ENCODE assay signal across 16 cellular contexts in the genomic region with DNA sequence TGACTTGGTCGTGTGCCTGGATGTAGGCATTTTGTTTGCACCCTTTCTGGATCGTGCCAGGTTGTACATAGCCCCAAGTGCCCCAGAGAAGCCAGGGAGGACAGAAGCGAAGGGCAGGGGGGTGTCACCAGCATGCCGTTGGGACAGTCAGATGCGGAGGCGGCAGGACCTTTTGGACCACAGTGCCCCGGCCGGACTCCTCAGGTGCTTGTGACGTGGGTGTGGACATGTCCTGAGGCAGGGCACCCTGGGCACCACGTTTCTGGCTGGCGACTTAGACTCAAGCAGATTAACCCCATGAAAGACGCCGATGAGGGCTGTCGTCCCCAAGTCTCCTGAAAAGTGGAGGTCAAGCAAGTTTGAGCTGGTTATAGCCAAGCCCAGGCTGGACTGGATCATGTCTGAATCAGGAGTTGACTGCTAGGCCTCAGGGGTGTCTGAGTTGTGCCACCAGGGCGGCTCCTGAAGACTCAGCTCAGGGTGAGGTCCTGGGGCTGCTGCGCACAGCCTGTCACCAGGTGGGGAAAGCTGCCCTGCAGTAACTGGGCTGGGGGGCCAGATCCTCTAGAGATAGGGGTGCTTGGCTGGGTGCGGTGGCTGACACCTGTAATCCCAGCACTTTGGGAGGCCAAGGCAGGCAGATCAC. TPM values are rescaled to one million over a fixed set of nuclear protein-coding genes. Genes with fewer than 3 reads are reported as not detected.
A peak's percentile ranks its signal among the peaks of the same experiment; 100 is the strongest.
DNase-seq lines count a peak whose midpoint lies in the region; ATAC-seq, FAIRE-seq and TF ChIP-seq lines count a peak whose summit lies in the region.
"Had no signal": no experiment of that assay in that cellular context is flagged by ENCODE, and none has a peak within 500 bp of the region (broad histone marks: within the 10 kb centered on the region; RNA-seq: fewer than 3 reads in every experiment).

No MANE protein-coding gene starts in this region.

- TF ChIP-seq POLR2A in HCT116 (IDR thresholded peaks at IDR 0.05; ENCODE audit: borderline replicate concordance, extremely low read depth, insufficient read depth, insufficient read length) (no peak), Peyer's patch (IDR thresholded peaks at IDR 0.05) (no peak)

- no peaks in the 10 kb centered on the region for H3K9me3 ChIP-seq in HCT116 (ENCODE audit: control insufficient read depth in 1 of 2, insufficient read depth in 1 of 2, low read depth in 1 of 2, low read length in 2 of 2)
- no peaks in the 10 kb centered on the region for H3K9me3 ChIP-seq in endodermal cell (ENCODE audit: control insufficient read depth, low read length)
- H3K9me3 ChIP-seq in naive thymus-derived CD4-positive, alpha-beta T cell (ENCODE audit: control insufficient read depth in 2 of 3, low read length in 3 of 3) = no peaks in the 10 kb centered on the region
- no peaks in the 10 kb centered on the region for H3K9me3 ChIP-seq in Peyer's patch
- H3K9me3 ChIP-seq: BE2C, sigmoid colon, uterus had no signal

- H3K9me2 ChIP-seq in HCT116 (ENCODE audit: insufficient read depth) = no peaks in the 10 kb centered on the region

- no peak overlapping the region for H2AFZ ChIP-seq in HCT116 (ENCODE audit: low read depth, low read length, poor library complexity, severe bottlenecking)

- DNase-seq in HCT116 (ENCODE audit: low read depth, low spot score) (no peak), endodermal cell (no peak), kidney tubule cell (ENCODE audit: low spot score) (no peak), NCI-H1417 treated with DMSO at 0.1 percent for 48 hours (lab: John Stamatoyannopoulos, UW) (no peak), urothelium cell line (ENCODE audit: low spot score) (no peak), Peyer's patch (no peak)
- no peak for DNase-seq in naive thymus-derived CD4-positive, alpha-beta T cell
- DNase-seq: activated CD4-positive, CD25-positive, alpha-beta regulatory T cell; activated T-cell treated with anti-CD3 and anti-CD28 coated beads, Interleukin-2, amount 50 U/mL, for 4 hours; BE2C; effector CD4-positive, alpha-beta T cell; NCI-H2081 treated with DMSO at 0.1 percent for 48 hours; NCI-H774; sigmoid colon; uterus had no signal

- H3K4me3 ChIP-seq in HCT116 (replicated peaks in 1 of 2; ENCODE audit: low read depth in 1 of 2, low read length in 2 of 2) (no peak overlapping the region), endodermal cell (ENCODE audit: low read length) (no peak overlapping the region), Peyer's patch (no peak overlapping the region)
- no peak overlapping the region for H3K4me3 ChIP-seq in naive thymus-derived CD4-positive, alpha-beta T cell (ENCODE audit: low read length)
- H3K4me3 ChIP-seq: sigmoid colon, uterus had no signal

- no peaks in the 10 kb centered on the region for H3K27me3 ChIP-seq in HCT116 (ENCODE audit: insufficient read depth, low read length)
- no peaks in the 10 kb centered on the region for H3K27me3 ChIP-seq in endodermal cell (ENCODE audit: control insufficient read depth, insufficient read depth, low read length, poor library complexity, severe bottlenecking)
- H3K27me3 ChIP-seq in naive thymus-derived CD4-positive, alpha-beta T cell (ENCODE audit: control insufficient read depth in 2 of 2, insufficient read depth in 2 of 2, low read length in 2 of 2) = no peaks in the 10 kb centered on the region
- no peaks in the 10 kb centered on the region for H3K27me3 ChIP-seq in Peyer's patch
- H3K27me3 ChIP-seq: BE2C, sigmoid colon, uterus had no signal

- no peaks in the 10 kb centered on the region for H4K20me1 ChIP-seq in HCT116 (ENCODE audit: insufficient read depth)

- H3K27me3 Mint-ChIP-seq in endodermal cell (ENCODE audit: insufficient read depth) = no peaks in the 10 kb centered on the region
- no peaks in the 10 kb centered on the region for H3K27me3 Mint-ChIP-seq in naive thymus-derived CD4-positive, alpha-beta T cell

- H3K9ac ChIP-seq in HCT116 (ENCODE audit: low read length) (no peak overlapping the region), endodermal cell (ENCODE audit: extremely low read depth, low read length, poor library complexity, severe bottlenecking) (no peak overlapping the region)

- no peak for TF ChIP-seq RAD21 in HCT116 (IDR thresholded peaks at IDR 0.05; ENCODE audit: low read depth)

- peaks cover 5% of the 10 kb centered on the region for H3K4me1 Mint-ChIP-seq in endodermal cell
- H3K4me1 Mint-ChIP-seq in naive thymus-derived CD4-positive, alpha-beta T cell = peaks cover 0 to 13% (median 9%) of the 10 kb centered on the region in 7 donors

- intact Hi-C loops in HCT116 (cut with micrococcal nuclease) = no loop called here
- intact Hi-C loops in naive thymus-derived CD4-positive, alpha-beta T cell (cut with micrococcal nuclease) = loop anchor here in 1 of 2 donors (2.0 kb wide), 1 partner anchor 75 kb away; no protein-coding TSS in a partner anchor

- POLR2A ChIA-PET in HCT116 (lab: Charles Lee) = no interaction called here
- POLR2A ChIA-PET in naive thymus-derived CD4-positive, alpha-beta T cell (lab: Charles Lee) = interaction anchor here (1.0 kb wide), 1 partner anchor 75 kb away, joined by 3 read pairs; no protein-coding TSS in a partner anchor

- H3K27ac Mint-ChIP-seq in endodermal cell = peak overlapping the region; percentile 52
- peak overlapping the region in 7 of 9 donors; percentile 11 to 84 (median 73) for H3K27ac Mint-ChIP-seq in naive thymus-derived CD4-positive, alpha-beta T cell

- TF ChIP-seq CTCF in C4-2B (conservative IDR thresholded peaks at IDR 0.05) = no peak
- no peak for TF ChIP-seq CTCF in HCT116 (IDR thresholded peaks at IDR 0.05 in 2 of 3, conservative IDR thresholded peaks at IDR 0.05 in 1 of 3; ENCODE audit: borderline replicate concordance in 1 of 3, insufficient read depth in 1 of 3, low read depth in 2 of 3, low read length in 2 of 3)
- TF ChIP-seq CTCF in endodermal cell (conservative IDR thresholded peaks at IDR 0.05) = no peak
- TF ChIP-seq CTCF in Peyer's patch (IDR thresholded peaks at IDR 0.05) = no peak

- RAD21 ChIA-PET in HCT116 (lab: Charles Lee; ENCODE audit: low non-redundant PET in 1 of 2, low total read pairs in 2 of 2, uncharacterized antibody in 2 of 2, unreplicated experiment in 2 of 2) = no interaction called here

- peaks cover 49% of the 10 kb centered on the region for H3K36me3 Mint-ChIP-seq in endodermal cell (ENCODE audit: low read depth)
- peaks cover 3 to 25% (median 12%) of the 10 kb centered on the region in 5 donors for H3K36me3 Mint-ChIP-seq in naive thymus-derived CD4-positive, alpha-beta T cell

- FAIRE-seq in urothelium cell line (lab: Jason Lieb, UNC) = no peak

- no TSS peak for BruUV-seq in HCT116 (replicated peaks; lab: Mats Ljungman, UMichigan)

- no peaks in the 10 kb centered on the region for H3K9me3 Mint-ChIP-seq in endodermal cell
- no peaks in the 10 kb centered on the region for H3K9me3 Mint-ChIP-seq in naive thymus-derived CD4-positive, alpha-beta T cell
- H3K9me3 Mint-ChIP-seq: activated T-cell treated with anti-CD3 and anti-CD28 coated beads, Interleukin-2, amount 50 U/mL, for 4 hours had no signal

- H3K4me1 ChIP-seq in HCT116 (ENCODE audit: control insufficient read depth in 1 of 2, insufficient read depth in 2 of 2, low read length in 2 of 2) = peaks cover 15 to 21% of the 10 kb centered on the region in 2 experiments
- H3K4me1 ChIP-seq in endodermal cell (ENCODE audit: control insufficient read depth, insufficient read depth, low read length) = no peaks in the 10 kb centered on the region
- no peaks in the 10 kb centered on the region for H3K4me1 ChIP-seq in naive thymus-derived CD4-positive, alpha-beta T cell (ENCODE audit: control insufficient read depth in 2 of 2, insufficient read depth in 2 of 2, low read length in 2 of 2)
- H3K4me1 ChIP-seq in Peyer's patch = no peaks in the 10 kb centered on the region
- H3K4me1 ChIP-seq: BE2C, uterus had no signal

- H3K27ac ChIP-seq in C4-2B (peak overlapping the region; percentile 63), HCT116 (ENCODE audit: low read depth, low read length) (peak overlapping the region; percentile 6), endodermal cell (ENCODE audit: low read depth, low read length) (no peak overlapping the region), Peyer's patch (no peak overlapping the region)
- no peak overlapping the region for H3K27ac ChIP-seq in naive thymus-derived CD4-positive, alpha-beta T cell (ENCODE audit: low read depth, low read length)
- H3K27ac ChIP-seq: uterus had no signal

- peak; percentile 13; the same call in 1 of the 2 replicates for ATAC-seq in HCT116
- ATAC-seq in naive thymus-derived CD4-positive, alpha-beta T cell = no peak

- CTCF ChIA-PET in HCT116 (lab: Charles Lee) = no interaction called here
- CTCF ChIA-PET in naive thymus-derived CD4-positive, alpha-beta T cell (lab: Charles Lee) = no interaction called here

- no peaks in the 10 kb centered on the region for H3K79me2 ChIP-seq in HCT116 (ENCODE audit: insufficient read depth, low read length)

- no peak overlapping the region for H3K4me3 Mint-ChIP-seq in endodermal cell
- peak overlapping the region in 3 of 10 donors; percentile 32 to 67 (median 59) for H3K4me3 Mint-ChIP-seq in naive thymus-derived CD4-positive, alpha-beta T cell
- H3K4me3 Mint-ChIP-seq: activated T-cell treated with anti-CD3 and anti-CD28 coated beads, Interleukin-2, amount 50 U/mL, for 4 hours had no signal

- 96 to 97% methylated on average over 13 to 17 of the region's 17 CpGs for WGBS in endodermal cell (ENCODE audit: insufficient coverage in 1 of 2, insufficient read length in 1 of 2), 2 experiments

- peak overlapping the region; percentile 51 for H3K4me2 ChIP-seq in HCT116 (ENCODE audit: low read length)

- peaks cover 7 to 14% of the 10 kb centered on the region in 2 experiments; a peak in 3 of 4 replicates for H3K36me3 ChIP-seq in HCT116 (ENCODE audit: control insufficient read depth in 1 of 2, insufficient read depth in 2 of 2, low read length in 2 of 2)
- peaks cover 19% of the 10 kb centered on the region for H3K36me3 ChIP-seq in endodermal cell (ENCODE audit: control insufficient read depth, insufficient read depth, low read length)
- H3K36me3 ChIP-seq in naive thymus-derived CD4-positive, alpha-beta T cell (ENCODE audit: control insufficient read depth in 2 of 3, insufficient read depth in 3 of 3, low read length in 3 of 3) = peaks cover 13 to 46% (median 14%) of the 10 kb centered on the region in 3 experiments
- peaks cover 0 to 43% (median 0%) of the 10 kb centered on the region in 3 donors for H3K36me3 ChIP-seq in Peyer's patch
- H3K36me3 ChIP-seq: uterus had no signal

TF ChIP-seq in HCT116, 20 proteins besides CTCF, POLR2A, EP300 and RAD21 (continues in another document):
- TF ChIP-seq FOSL1 (IDR thresholded peaks at IDR 0.05; ENCODE audit: low read depth) = no peak

RNA-seq across cellular contexts. Expression of a gene that starts 42.0 kb away (rescaled TPM):
- 21.0 TPM for total RNA-seq in HCT116 (2021; ENCODE audit: unreplicated experiment)
- 9.6 and 12.2 TPM in 2 replicates for polyA plus RNA-seq in HCT116 (2012)
- 10 to 100 TPM in 1 of 2 donors, 1 to 10 TPM in 1; 10.0 to 12.1 TPM for total RNA-seq in endodermal cell
- 26.1 TPM for polyA plus RNA-seq in endodermal cell (2013, experiment 1 of 2)
- polyA plus RNA-seq in endodermal cell (2013, experiment 2 of 2) = 22.3 TPM
- 10 to 100 TPM in 4 of 5 experiments, 1 to 10 TPM in 1; 6.6 to 40.3 (median 23.9) TPM for total RNA-seq in naive thymus-derived CD4-positive, alpha-beta T cell
- 10 to 100 TPM; 15.9 to 36.6 TPM for polyA plus RNA-seq in naive thymus-derived CD4-positive, alpha-beta T cell
- total RNA-seq in Peyer's patch = 10 to 100 TPM in 1 of 4 donors, 1 to 10 TPM in 3; 3.2 to 19.8 (median 5.1) TPM

Comparison
In these comparisons a context has a peak if more than half of its experiments do, and no peak if none do; other contexts are left out.
1. H3K27ac ChIP-seq: peak in C4-2B (single experiment) and HCT116 (single experiment); none in endodermal cell (single experiment), naive thymus-derived CD4-positive, alpha-beta T cell (single experiment) and Peyer's patch (0 of 4).